In the genomic region with DNA sequence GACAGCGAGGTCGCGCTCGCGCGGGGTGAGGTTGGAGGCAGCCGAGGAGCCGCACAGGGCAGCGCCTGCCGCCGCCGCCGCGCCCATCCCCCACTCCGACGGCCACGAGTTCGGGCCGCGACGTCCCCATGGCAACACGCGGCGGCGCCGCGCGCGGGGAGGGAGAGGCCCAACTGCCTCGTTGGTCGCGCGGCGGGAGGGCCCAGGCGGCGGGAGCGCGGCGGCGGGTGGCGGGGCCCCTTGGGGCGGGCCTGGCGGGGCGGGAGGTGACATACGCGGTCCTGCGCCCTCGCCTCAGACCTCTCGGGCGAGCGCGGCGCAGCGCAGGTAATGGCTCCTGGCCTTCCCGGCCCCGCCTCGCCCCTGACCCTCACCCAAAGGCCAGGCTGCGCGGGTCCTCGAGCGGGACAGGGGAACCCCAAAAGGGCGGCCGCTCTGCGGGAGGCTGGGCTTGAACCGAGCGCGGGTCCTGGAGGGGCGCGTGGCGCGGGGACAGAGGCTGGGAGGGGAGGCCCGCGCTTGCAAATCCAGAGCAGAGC, we compare ENCODE assay signal across 8 cellular contexts. TPM values are rescaled to one million over a fixed set of nuclear protein-coding genes. Genes with fewer than 3 reads are reported as not detected.
A peak's percentile ranks its signal among the peaks of the same experiment; 100 is the strongest.
DNase-seq lines count a peak whose midpoint lies in the region; ATAC-seq and TF ChIP-seq lines count a peak whose summit lies in the region.

A gene with protein sequence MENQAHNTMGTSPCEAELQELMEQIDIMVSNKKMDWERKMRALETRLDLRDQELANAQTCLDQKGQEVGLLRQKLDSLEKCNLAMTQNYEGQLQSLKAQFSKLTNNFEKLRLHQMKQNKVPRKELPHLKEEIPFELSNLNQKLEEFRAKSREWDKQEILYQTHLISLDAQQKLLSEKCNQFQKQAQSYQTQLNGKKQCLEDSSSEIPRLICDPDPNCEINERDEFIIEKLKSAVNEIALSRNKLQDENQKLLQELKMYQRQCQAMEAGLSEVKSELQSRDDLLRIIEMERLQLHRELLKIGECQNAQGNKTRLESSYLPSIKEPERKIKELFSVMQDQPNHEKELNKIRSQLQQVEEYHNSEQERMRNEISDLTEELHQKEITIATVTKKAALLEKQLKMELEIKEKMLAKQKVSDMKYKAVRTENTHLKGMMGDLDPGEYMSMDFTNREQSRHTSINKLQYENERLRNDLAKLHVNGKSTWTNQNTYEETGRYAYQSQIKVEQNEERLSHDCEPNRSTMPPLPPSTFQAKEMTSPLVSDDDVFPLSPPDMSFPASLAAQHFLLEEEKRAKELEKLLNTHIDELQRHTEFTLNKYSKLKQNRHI (plus strand): TSS at position 297 of the 539 bp plus-strand sequence. CDS start 1,518 bp downstream, outside the sequence.

- TF ChIP-seq CTCF in AG10803 (conservative IDR thresholded peaks at IDR 0.05; ENCODE audit: low read length): no peak
- no peak for TF ChIP-seq CTCF in GM23338 (conservative IDR thresholded peaks at IDR 0.05; ENCODE audit: low read depth in 2 of 2)
- no peak for TF ChIP-seq CTCF in nephron progenitor cell (IDR thresholded peaks at IDR 0.05)

- H3K4me3 Mint-ChIP-seq in GM23338 (peak within 1 kb of the TSS; percentile 90), nephron progenitor cell (peak within 1 kb of the TSS; percentile 88)

- DNase-seq in AG10803 (ENCODE audit: low read depth): peak; percentile 0
- peak; percentile 59 for DNase-seq in GM23338 (ENCODE audit: low spot score)
- DNase-seq in RPMI8226: peak; percentile 19
- DNase-seq in nephron progenitor cell: peak; percentile 90
- no peak for DNase-seq in A172 (ENCODE audit: low spot score)
- no peak for DNase-seq in LoVo (ENCODE audit: low spot score)
- no peak for DNase-seq in activated CD4-positive, CD25-positive, alpha-beta regulatory T cell (lab: John Stamatoyannopoulos, UW)

- H3K4me1 Mint-ChIP-seq in GM23338: peaks cover 4% of the 10 kb centered on the region; the same call in 2 of the 3 replicates
- peaks cover 26% of the 10 kb centered on the region for H3K4me1 Mint-ChIP-seq in nephron progenitor cell

- H3K27me3 Mint-ChIP-seq in GM23338 (ENCODE audit: insufficient read depth, low read depth, poor library complexity) (peaks cover 19% of the 10 kb centered on the region), nephron progenitor cell (ENCODE audit: low read depth, poor library complexity) (peaks cover 23% of the 10 kb centered on the region)

- H3K27me3 ChIP-seq in GM23338 (ENCODE audit: insufficient read depth): peaks cover 28% of the 10 kb centered on the region

- H3K4me2 ChIP-seq in GM23338: peak within 1 kb of the TSS; percentile 86

- H3K4me3 ChIP-seq in AG10803 (ENCODE audit: low read length) (peak within 1 kb of the TSS; percentile 24), GM23338 (peak within 1 kb of the TSS; percentile 78)

- H3F3A ChIP-seq in GM23338 (replicated peaks; ENCODE audit: low read depth): no peaks in the 10 kb centered on the region

- no peaks in the 10 kb centered on the region for H3K36me3 ChIP-seq in GM23338 (ENCODE audit: insufficient read depth)

- peak; percentile 87 for ATAC-seq in GM23338
- peak; percentile 44 for ATAC-seq in esophagus mucosa

- H3K79me2 ChIP-seq in GM23338 (replicated peaks; ENCODE audit: insufficient read depth): no peaks in the 10 kb centered on the region

- H3K27ac ChIP-seq in GM23338 (ENCODE audit: low read depth): no peak within 1 kb of the TSS

- H3K27ac Mint-ChIP-seq in GM23338 (no peak within 1 kb of the TSS), nephron progenitor cell (peak within 1 kb of the TSS; percentile 64)

- H4K20me1 ChIP-seq in GM23338 (replicated peaks; ENCODE audit: insufficient read depth): no peaks in the 10 kb centered on the region; the same call in 1 of the 2 replicates

- H3K9me3 Mint-ChIP-seq in GM23338: peaks cover 3% of the 10 kb centered on the region; the same call in 1 of the 3 replicates
- H3K9me3 Mint-ChIP-seq in nephron progenitor cell: peaks cover 10% of the 10 kb centered on the region

- H3K36me3 Mint-ChIP-seq in GM23338 (ENCODE audit: low read depth) (no peaks in the 10 kb centered on the region; the same call in 2 of the 3 replicates), nephron progenitor cell (ENCODE audit: low read depth) (peaks cover 5% of the 10 kb centered on the region)

- no peaks in the 10 kb centered on the region for H3K9me2 ChIP-seq in GM23338 (ENCODE audit: insufficient read depth)

- H3K4me1 ChIP-seq in GM23338 (ENCODE audit: insufficient read depth): no peaks in the 10 kb centered on the region

- H2AFZ ChIP-seq in GM23338: peak within 1 kb of the TSS; percentile 100

TF ChIP-seq in GM23338, 12 proteins besides CTCF, POLR2A, EP300 and RAD21 (continues in another document):
- TF ChIP-seq JUNB (IDR thresholded peaks at IDR 0.05; ENCODE audit: unreplicated experiment) (no peak), EZH2 (IDR thresholded peaks at IDR 0.05; ENCODE audit: low read depth, unreplicated experiment) (no peak), REST (IDR thresholded peaks at IDR 0.05; ENCODE audit: unreplicated experiment) (no peak), STAT1 (IDR thresholded peaks at IDR 0.05; ENCODE audit: unreplicated experiment) (no peak), POLR2AphosphoS5 (IDR thresholded peaks at IDR 0.05; ENCODE audit: low read depth) (no peak), ZNF114 (CRISPR knock-in tag; IDR thresholded peaks at IDR 0.05) (no peak), ZNF331 (CRISPR knock-in tag; IDR thresholded peaks at IDR 0.05; ENCODE audit: low read depth) (no peak), EZH2phosphoT487 (IDR thresholded peaks at IDR 0.05; ENCODE audit: unreplicated experiment) (no peak), NANOG (IDR thresholded peaks at IDR 0.05; ENCODE audit: borderline replicate concordance) (no peak), CREB1 (CRISPR knock-in tag; IDR thresholded peaks at IDR 0.05; ENCODE audit: low read depth) (no peak)

RNA-seq across cellular contexts. Expression of the gene that starts here (rescaled TPM):
- total RNA-seq in GM23338 (2014; rRNA removed; shearing (Covaris generic)): 0.63 and 0.85 TPM in 2 replicates
- 1.7 and 2.1 TPM in 2 replicates for polyA plus RNA-seq in GM23338 (2016; fragmentation: Nextera tagmentation; extraction: Ambion mirVana)
- not detected for total RNA-seq in esophagus mucosa
- total RNA-seq in A172 (2014; rRNA removed; shearing (Covaris generic)): not detected in 2 replicates

Comparison
In these comparisons a context has a peak if more than half of its experiments do, and no peak if none do; other contexts are left out.
1. Peak in ATAC-seq in esophagus mucosa; RNA of the gene not detected or under 1 TPM.
2. DNase-seq: peak in AG10803 (single experiment), GM23338 (single experiment), RPMI8226 (single experiment) and nephron progenitor cell (single experiment); none in A172 (single experiment), LoVo (single experiment) and activated CD4-positive, CD25-positive, alpha-beta regulatory T cell (0 of 4).